11 cellular contexts compared by ENCODE assay signal in the genomic region with DNA sequence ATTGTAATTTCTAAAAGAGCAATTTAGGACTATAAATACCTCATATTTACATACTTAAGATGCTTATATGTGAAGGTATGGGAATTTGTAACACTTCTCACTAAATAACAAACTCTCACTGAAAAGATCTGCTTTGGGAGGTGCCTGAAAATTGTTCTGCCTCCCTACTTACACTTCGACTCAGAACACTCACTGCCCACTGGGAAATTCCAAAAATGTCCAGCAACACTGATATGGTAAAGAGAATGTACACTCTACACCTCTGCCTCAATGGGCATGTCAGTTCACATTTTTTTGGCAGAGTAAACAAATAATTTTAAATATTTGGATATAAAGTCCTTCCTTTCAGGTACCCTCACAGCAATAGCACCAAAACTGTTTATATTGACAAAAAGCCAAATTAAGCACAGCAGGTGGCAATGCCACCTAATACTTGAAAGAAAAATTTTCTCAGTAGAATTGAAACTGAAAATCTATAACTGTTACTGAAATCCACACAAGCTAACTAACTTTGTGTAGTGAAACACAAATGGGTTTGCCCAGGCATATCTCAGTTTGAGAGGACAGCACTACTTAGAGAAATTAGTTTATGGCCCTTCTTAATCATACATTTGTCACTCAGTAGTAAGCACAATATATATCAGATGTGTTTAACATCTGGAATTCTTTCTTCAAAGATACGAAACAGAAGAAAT.
DNase-seq lines count a peak whose midpoint lies in the region; ATAC-seq lines count a peak whose summit lies in the region.
"Had no signal": no experiment of that assay in that cellular context is flagged by ENCODE, and none has a peak within 500 bp of the region (broad histone marks: within the 10 kb centered on the region; RNA-seq: fewer than 3 reads in every experiment).

No MANE protein-coding gene starts in this region.

- ATAC-seq in GM18519 (IDR thresholded peaks at IDR 0.05; ENCODE audit: low FRiP score, unreplicated experiment) (peak; percentile 93), GM19468 (IDR thresholded peaks at IDR 0.05; ENCODE audit: extremely low read depth, unreplicated experiment) (peak; percentile 96), HG02943 (IDR thresholded peaks at IDR 0.05; ENCODE audit: low read depth, unreplicated experiment) (peak; percentile 95), HG03575 (IDR thresholded peaks at IDR 0.05; ENCODE audit: extremely low read depth, insufficient number of reproducible peaks, low FRiP score, unreplicated experiment) (peak; percentile 95)
- ATAC-seq: Right ventricle myocardium inferior had no signal

- no peak for DNase-seq in GOT3 (lab: John Stamatoyannopoulos, UW)
- DNase-seq in NCI-H1048 (lab: John Stamatoyannopoulos, UW): no peak
- DNase-seq in GDM1 (lab: John Stamatoyannopoulos, UW): no peak
- no peak for DNase-seq in NCI-H345 treated with DMSO at 0.1 percent for 48 hours (lab: John Stamatoyannopoulos, UW; ENCODE audit: unreplicated experiment)
- DNase-seq: activated effector memory CD4-positive, alpha-beta T cell treated with anti-CD3 and anti-CD28 coated beads, Interleukin-2, amount 50 U/mL, for 16 hours; NCI-H187 treated with DMSO at 0.1 percent for 48 hours had no signal
